ENCODE assay signal across 12 cellular contexts in the genomic region with DNA sequence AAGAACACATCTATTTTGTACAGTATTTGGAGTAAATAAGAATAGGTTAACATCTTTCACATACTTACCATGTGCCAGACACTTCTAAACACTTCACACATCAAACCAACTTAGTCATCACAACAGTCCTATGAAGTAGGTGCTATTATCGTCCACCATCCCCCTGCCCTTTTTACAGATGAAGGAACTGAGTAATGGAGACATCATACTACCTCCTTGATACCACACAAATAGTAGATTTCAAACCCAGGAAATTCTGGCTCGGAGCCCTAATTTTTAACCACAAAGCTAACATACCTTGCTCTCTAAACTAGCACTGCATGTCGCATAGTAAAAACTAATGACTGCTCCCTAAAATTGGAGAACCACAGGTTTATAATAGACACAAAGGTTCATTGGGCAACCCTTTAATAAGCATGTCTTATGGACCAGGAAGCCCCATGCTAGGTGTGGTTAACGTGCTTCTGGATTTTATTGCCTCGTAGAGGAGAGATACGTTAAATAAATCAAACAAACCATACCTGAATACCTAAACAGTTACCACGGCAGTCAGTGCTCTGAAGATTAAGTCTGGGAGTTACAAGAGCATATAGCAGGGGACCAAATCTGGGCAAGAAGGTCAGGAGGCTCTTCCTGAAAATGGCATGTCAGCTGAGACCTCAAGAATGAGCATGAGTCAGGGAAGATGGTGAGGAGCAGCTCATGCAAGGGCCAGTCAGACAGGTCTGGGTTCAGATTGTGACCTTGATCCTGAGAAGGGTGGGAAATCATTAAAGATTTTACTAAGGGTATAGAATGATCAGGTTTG. TPM values are rescaled to one million over a fixed set of nuclear protein-coding genes. Genes with fewer than 3 reads are reported as not detected.
DNase-seq lines count a peak whose midpoint lies in the region; ATAC-seq and TF ChIP-seq lines count a peak whose summit lies in the region.
"Had no signal": no experiment of that assay in that cellular context is flagged by ENCODE, and none has a peak within 500 bp of the region (broad histone marks: within the 10 kb centered on the region; RNA-seq: fewer than 3 reads in every experiment).

No MANE protein-coding gene starts in this region.

- peaks cover 22% of the 10 kb centered on the region for H3F3A ChIP-seq in SK-N-SH (replicated peaks; ENCODE audit: insufficient read depth)

- peak overlapping the region; percentile 39; the same call in 1 of the 2 replicates for H3K9ac ChIP-seq in SK-N-SH

- no peaks in the 10 kb centered on the region for H3K79me2 ChIP-seq in SK-N-SH (ENCODE audit: insufficient read depth)

- 69% methylated on average over 7 of the region's 7 CpGs for WGBS in SK-N-SH (ENCODE audit: low lambda C conversion rate)

- no peaks in the 10 kb centered on the region for H3K9me3 ChIP-seq in SK-N-SH
- H3K9me3 ChIP-seq in effector memory CD4-positive, alpha-beta T cell (ENCODE audit: control insufficient read depth, low read length) = no peaks in the 10 kb centered on the region
- no peaks in the 10 kb centered on the region for H3K9me3 ChIP-seq in upper lobe of right lung

- no peaks in the 10 kb centered on the region for H3K27me3 ChIP-seq in SK-N-SH (ENCODE audit: insufficient read depth)
- no peaks in the 10 kb centered on the region for H3K27me3 ChIP-seq in foreskin keratinocyte
- H3K27me3 ChIP-seq in effector memory CD4-positive, alpha-beta T cell (replicated peaks; ENCODE audit: control insufficient read depth, insufficient read depth, low read length, poor library complexity, severe bottlenecking) = no peaks in the 10 kb centered on the region
- no peaks in the 10 kb centered on the region for H3K27me3 ChIP-seq in upper lobe of right lung

- H3K4me3 Mint-ChIP-seq in HFFc6 = peak overlapping the region; percentile 73
- no peak overlapping the region for H3K4me3 Mint-ChIP-seq in stimulated activated memory B cell treated with anti-CD40 and anti-IgM and Interleukin-4, amounts not matched to agents 10 μg/mL and 1 μg/mL and 100 μg/mL, for 72 hours
- H3K4me3 Mint-ChIP-seq: nephron progenitor cell had no signal

- ATAC-seq in foreskin keratinocyte (peak; percentile 76), HG03571 (IDR thresholded peaks at IDR 0.05; ENCODE audit: unreplicated experiment) (no peak), upper lobe of right lung (no peak)
- ATAC-seq in stimulated activated memory B cell treated with anti-CD40 and anti-IgM and Interleukin-4, amounts not matched to agents 10 μg/mL and 1 μg/mL and 100 μg/mL, for 72 hours = no peak
- ATAC-seq: K562 had no signal

- H3K36me3 ChIP-seq in SK-N-SH (replicated peaks in 1 of 2; ENCODE audit: control insufficient read depth in 1 of 2, insufficient read depth in 2 of 2, low read length in 1 of 2) (no peaks in the 10 kb centered on the region), upper lobe of right lung (no peaks in the 10 kb centered on the region)
- H3K36me3 ChIP-seq in effector memory CD4-positive, alpha-beta T cell (ENCODE audit: control insufficient read depth, insufficient read depth, low read length) = no peaks in the 10 kb centered on the region

- 0 out of 2 replicates have a peak overlapping the region, but pooled peaks have one; percentile 63 for H2AFZ ChIP-seq in SK-N-SH (ENCODE audit: low read depth)

- H3K36me3 Mint-ChIP-seq in HFFc6 (ENCODE audit: low read depth) = no peaks in the 10 kb centered on the region
- H3K36me3 Mint-ChIP-seq in stimulated activated memory B cell treated with anti-CD40 and anti-IgM and Interleukin-4, amounts not matched to agents 10 μg/mL and 1 μg/mL and 100 μg/mL, for 72 hours = no peaks in the 10 kb centered on the region

- CTCF ChIA-PET in SK-N-SH (lab: Yijun Ruan, JAX) = interaction anchor here (1.6 kb wide), 1 partner anchor 97 kb away, joined by 3 read pairs; no protein-coding TSS in a partner anchor

- H3K4me2 ChIP-seq in SK-N-SH = peak overlapping the region; percentile 42; the same call in 1 of the 2 replicates

- no peaks in the 10 kb centered on the region for H4K20me1 ChIP-seq in SK-N-SH (ENCODE audit: insufficient read depth)

- no peak for TF ChIP-seq RAD21 in SK-N-SH (IDR thresholded peaks at IDR 0.05; ENCODE audit: low read length)

- H3K27me3 Mint-ChIP-seq in HFFc6 (ENCODE audit: insufficient read depth) = peaks cover 3% of the 10 kb centered on the region; the same call in 1 of the 2 replicates
- H3K27me3 Mint-ChIP-seq in stimulated activated memory B cell treated with anti-CD40 and anti-IgM and Interleukin-4, amounts not matched to agents 10 μg/mL and 1 μg/mL and 100 μg/mL, for 72 hours = no peaks in the 10 kb centered on the region

- peak overlapping the region; percentile 89 for H3K27ac Mint-ChIP-seq in HFFc6
- peak overlapping the region; percentile 21 for H3K27ac Mint-ChIP-seq in stimulated activated memory B cell treated with anti-CD40 and anti-IgM and Interleukin-4, amounts not matched to agents 10 μg/mL and 1 μg/mL and 100 μg/mL, for 72 hours
- H3K27ac Mint-ChIP-seq: nephron progenitor cell had no signal

- TF ChIP-seq CTCF in HFFc6 (IDR thresholded peaks at IDR 0.05) = no peak
- TF ChIP-seq CTCF in SK-N-SH (IDR thresholded peaks at IDR 0.05) = no peak
- TF ChIP-seq CTCF in foreskin keratinocyte (conservative IDR thresholded peaks at IDR 0.05) = no peak
- TF ChIP-seq CTCF in upper lobe of right lung (IDR thresholded peaks at IDR 0.05) = no peak

- H3K9me3 Mint-ChIP-seq in HFFc6 = no peaks in the 10 kb centered on the region
- no peaks in the 10 kb centered on the region for H3K9me3 Mint-ChIP-seq in stimulated activated memory B cell treated with anti-CD40 and anti-IgM and Interleukin-4, amounts not matched to agents 10 μg/mL and 1 μg/mL and 100 μg/mL, for 72 hours
- H3K9me3 Mint-ChIP-seq: nephron progenitor cell had no signal

- no peak overlapping the region for H3K4me3 ChIP-seq in SK-N-SH (ENCODE audit: low read depth in 2 of 2, low read length in 1 of 2)
- H3K4me3 ChIP-seq in effector memory CD4-positive, alpha-beta T cell (ENCODE audit: insufficient read depth, low read depth, low read length, poor library complexity, severe bottlenecking) = no peak overlapping the region
- no peak overlapping the region for H3K4me3 ChIP-seq in upper lobe of right lung
- H3K4me3 ChIP-seq: K562 had no signal

- DNase-seq in HFFc6 = peak; percentile 30
- no peak for DNase-seq in SK-N-SH
- DNase-seq in foreskin keratinocyte = peak; percentile 75 to 85
- DNase-seq in stimulated activated CD4-positive, alpha-beta T cell treated with anti-CD3 and anti-CD28 coated beads, Interleukin-4, amount 100 ng/mL, for 4 hours = no peak
- no peak for DNase-seq in effector memory CD4-positive, alpha-beta T cell
- no peak for DNase-seq in upper lobe of right lung
- DNase-seq: nephron progenitor cell; stimulated activated naive CD4-positive, alpha-beta T cell had no signal

- peaks cover 56% of the 10 kb centered on the region for H3K4me1 Mint-ChIP-seq in HFFc6 (ENCODE audit: low read depth)
- peaks cover 50% of the 10 kb centered on the region for H3K4me1 Mint-ChIP-seq in stimulated activated memory B cell treated with anti-CD40 and anti-IgM and Interleukin-4, amounts not matched to agents 10 μg/mL and 1 μg/mL and 100 μg/mL, for 72 hours

- intact Hi-C loops in upper lobe of right lung (cut with DNase I) = no loop called here

- TF ChIP-seq EP300 in SK-N-SH (IDR thresholded peaks at IDR 0.05; ENCODE audit: borderline replicate concordance in 1 of 2, low read depth in 1 of 2, low read length in 1 of 2) = no peak

- POLR2A ChIA-PET in SK-N-SH (lab: Yijun Ruan, JAX) = no interaction called here

- peaks cover 0 to 8% of the 10 kb centered on the region in 2 experiments; a peak in 1 of 4 replicates for H3K4me1 ChIP-seq in SK-N-SH (ENCODE audit: control insufficient read depth in 1 of 2, insufficient read depth in 2 of 2, low read depth in 1 of 2, low read length in 1 of 2)
- peaks cover 22% of the 10 kb centered on the region for H3K4me1 ChIP-seq in foreskin keratinocyte
- H3K4me1 ChIP-seq in effector memory CD4-positive, alpha-beta T cell (ENCODE audit: control insufficient read depth, insufficient read depth, low read length, poor library complexity, severe bottlenecking) = no peaks in the 10 kb centered on the region
- H3K4me1 ChIP-seq in upper lobe of right lung = peaks cover 19% of the 10 kb centered on the region

- H3K27ac ChIP-seq in SK-N-SH (ENCODE audit: low read depth in 2 of 2, low read length in 1 of 2) = peak overlapping the region; percentile 40 to 87; a peak in 3 of 4 replicates
- H3K27ac ChIP-seq in foreskin keratinocyte = peak overlapping the region; percentile 75
- no peak overlapping the region for H3K27ac ChIP-seq in effector memory CD4-positive, alpha-beta T cell (ENCODE audit: insufficient read depth, low read length, poor library complexity, severe bottlenecking)
- no peak overlapping the region for H3K27ac ChIP-seq in upper lobe of right lung

- no peaks in the 10 kb centered on the region for H3K9me2 ChIP-seq in SK-N-SH

TF ChIP-seq in SK-N-SH, 30 proteins besides CTCF, POLR2A, EP300 and RAD21:
- no peak for TF ChIP-seq FOXM1 (IDR thresholded peaks at IDR 0.05; ENCODE audit: low read depth)
- TF ChIP-seq, protein P1, sequence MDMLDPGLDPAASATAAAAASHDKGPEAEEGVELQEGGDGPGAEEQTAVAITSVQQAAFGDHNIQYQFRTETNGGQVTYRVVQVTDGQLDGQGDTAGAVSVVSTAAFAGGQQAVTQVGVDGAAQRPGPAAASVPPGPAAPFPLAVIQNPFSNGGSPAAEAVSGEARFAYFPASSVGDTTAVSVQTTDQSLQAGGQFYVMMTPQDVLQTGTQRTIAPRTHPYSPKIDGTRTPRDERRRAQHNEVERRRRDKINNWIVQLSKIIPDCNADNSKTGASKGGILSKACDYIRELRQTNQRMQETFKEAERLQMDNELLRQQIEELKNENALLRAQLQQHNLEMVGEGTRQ (IDR thresholded peaks at IDR 0.05; ENCODE audit: borderline replicate concordance, low read depth, low read length) = no peak
- TF ChIP-seq TEAD4 (IDR thresholded peaks at IDR 0.05; ENCODE audit: borderline replicate concordance, insufficient read depth) = 0 out of 2 replicates have a peak, but pooled peaks have one; percentile 2
- no peak for TF ChIP-seq MEF2A (IDR thresholded peaks at IDR 0.05; ENCODE audit: borderline replicate concordance, low read depth)
- 0 out of 2 replicates have a peak, but pooled peaks have one; percentile 38 for TF ChIP-seq NFIC (IDR thresholded peaks at IDR 0.05; ENCODE audit: borderline replicate concordance)
- TF ChIP-seq JUND (IDR thresholded peaks at IDR 0.05) = 0 out of 2 replicates have a peak, but pooled peaks have one; percentile 14
- TF ChIP-seq, protein P2, sequence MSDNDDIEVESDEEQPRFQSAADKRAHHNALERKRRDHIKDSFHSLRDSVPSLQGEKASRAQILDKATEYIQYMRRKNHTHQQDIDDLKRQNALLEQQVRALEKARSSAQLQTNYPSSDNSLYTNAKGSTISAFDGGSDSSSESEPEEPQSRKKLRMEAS (IDR thresholded peaks at IDR 0.05; ENCODE audit: low read depth) = 0 out of 2 replicates have a peak, but pooled peaks have one; percentile 1

RNA-seq across cellular contexts. Expression of a gene that starts 4.4 kb away (rescaled TPM):
- total RNA-seq in HFFc6 (2021; fragmentation: NEBNext Ultra II Directional; extraction: Animal tissue kit (Norgen Biotek cat#: 25700)) = not detected
- polyA plus RNA-seq in SK-N-SH (2012; rRNA removed) (not detected in 2 replicates), foreskin keratinocyte (not detected in 2 replicates)
- not detected in 2 replicates for polyA plus RNA-seq in SK-N-SH (2012; cell fraction: cytosol; rRNA removed)
- not detected in 2 replicates for polyA plus RNA-seq in SK-N-SH (2012; cell fraction: nucleus; rRNA removed)
- total RNA-seq in foreskin keratinocyte (not detected in 2 replicates), upper lobe of right lung (12.2 TPM)
- total RNA-seq: epithelial cell of proximal tubule, K562 had no signal
- polyA plus RNA-seq: K562 had no signal

Comparison
In these comparisons a context has a peak if more than half of its experiments do, and no peak if none do; other contexts are left out.
1. DNase-seq: peak in HFFc6 (single experiment) and foreskin keratinocyte (2 of 2); none in SK-N-SH (single experiment), stimulated activated CD4-positive, alpha-beta T cell treated with anti-CD3 and anti-CD28 coated beads, Interleukin-4, amount 100 ng/mL, for 4 hours (0 of 2), effector memory CD4-positive, alpha-beta T cell (0 of 3) and upper lobe of right lung (single experiment).
2. H3K27ac ChIP-seq: peak in SK-N-SH (2 of 2) and foreskin keratinocyte (single experiment); none in effector memory CD4-positive, alpha-beta T cell (single experiment) and upper lobe of right lung (single experiment).
3. RNA of a gene that starts 4.4 kb away (total RNA-seq): 12.2 TPM in upper lobe of right lung (single experiment); not detected in HFFc6 and not detected in foreskin keratinocyte; every median in the first group is over 10 times any median in the second.